ENCODE assay signal across 34 cellular contexts in the genomic region with DNA sequence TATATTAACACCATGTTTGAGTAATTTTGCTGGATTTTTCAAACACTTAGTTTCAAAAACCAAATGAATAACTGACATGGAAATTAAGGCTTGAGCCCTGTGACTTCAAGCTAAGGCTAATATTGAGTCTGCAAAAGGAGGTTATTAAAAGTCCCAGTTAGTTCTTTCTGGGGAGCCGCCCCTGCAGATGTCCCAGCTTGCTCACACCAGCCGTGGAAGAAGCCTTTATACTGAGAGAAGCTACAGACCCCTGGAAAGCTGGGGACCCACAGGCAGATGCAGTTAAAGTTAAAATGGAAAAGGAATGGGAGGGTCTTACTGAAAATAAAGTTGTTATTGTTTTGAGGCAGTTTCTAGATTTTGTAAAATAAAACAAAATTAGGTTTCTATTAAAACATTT.
"Had no signal": no experiment of that assay in that cellular context is flagged by ENCODE, and none has a peak within 500 bp of the region (broad histone marks: within the 10 kb centered on the region; RNA-seq: fewer than 3 reads in every experiment).

No MANE protein-coding gene starts in this region.

- DNase-seq: Karpas-422, Kasumi-1, MM.1S, MV-4-11, NCI-H1048, NCI-H1092, NCI-H1092 treated with DMSO at 0.1 percent for 48 hours, NCI-H1105, NCI-H1105 treated with DMSO at 0.1 percent for 48 hours, NCI-H1417, NCI-H1417 treated with DMSO at 0.1 percent for 48 hours, NCI-H1436, NCI-H1436 treated with DMSO at 0.1 percent for 48 hours, NCI-H146, NCI-H1694, NCI-H1694 treated with DMSO at 0.1 percent for 48 hours, NCI-H187, NCI-H187 treated with DMSO at 0.1 percent for 48 hours, NCI-H1930, NCI-H2029, NCI-H2029 treated with DMSO at 0.1 percent for 48 hours, NCI-H2081, NCI-H2081 treated with DMSO at 0.1 percent for 48 hours, NCI-H2107, NCI-H2171, NCI-H2171 treated with DMSO at 0.1 percent for 48 hours, NCI-H2227 treated with DMSO at 0.1 percent for 48 hours, NCI-H345, NCI-H446, NCI-H446 treated with DMSO at 0.1 percent for 48 hours, NCI-H510A, NCI-H510A treated with DMSO at 0.1 percent for 48 hours, NCI-H524 had no signal

- H3K9me3 ChIP-seq: MG63 had no signal

- H3K27me3 ChIP-seq: MG63 had no signal

- H3K36me3 ChIP-seq: MG63 had no signal

- H3K4me3 ChIP-seq: MG63 had no signal
